In genomic region chr9:137607141-137607857, GRCh38 we compare ENCODE assay signal across 8 cellular contexts. TPM values are rescaled to one million over a fixed set of nuclear protein-coding genes. Genes with fewer than 3 reads are reported as not detected.
DNase-seq lines count a peak whose midpoint lies in the region; ATAC-seq and TF ChIP-seq lines count a peak whose summit lies in the region.

No MANE protein-coding gene starts in this region.

- intact Hi-C loops in upper lobe of right lung (cut with DNase I): no loop called here

- no peaks in the 10 kb centered on the region for H3K27me3 Mint-ChIP-seq in activated naive CD8-positive, alpha-beta T cell treated with anti-CD3 and anti-CD28 coated beads, Interleukin-2, amount 50 U/mL, for 24 hours

- H3K4me3 ChIP-seq in liver (ENCODE audit: low read depth in 1 of 3, low read length in 3 of 3): peak overlapping the region in 2 of 3 donors; percentile 5 to 80
- peak overlapping the region; percentile 67 for H3K4me3 ChIP-seq in upper lobe of right lung

- H3K4me3 Mint-ChIP-seq in activated naive CD8-positive, alpha-beta T cell treated with anti-CD3 and anti-CD28 coated beads, Interleukin-2, amount 50 U/mL, for 24 hours: peak overlapping the region; percentile 81

- H3K9me3 Mint-ChIP-seq in activated naive CD8-positive, alpha-beta T cell treated with anti-CD3 and anti-CD28 coated beads, Interleukin-2, amount 50 U/mL, for 24 hours: no peaks in the 10 kb centered on the region

- H3K9me3 ChIP-seq in liver (ENCODE audit: control insufficient read depth in 4 of 4, low read length in 3 of 4) (no peaks in the 10 kb centered on the region), upper lobe of right lung (no peaks in the 10 kb centered on the region)

- TF ChIP-seq CTCF in liver (IDR thresholded peaks at IDR 0.05; ENCODE audit: low read depth, low read length, missing input control) (no peak), upper lobe of right lung (IDR thresholded peaks at IDR 0.05) (no peak)

- H3K27ac ChIP-seq in liver (ENCODE audit: low read depth in 1 of 2, low read length in 2 of 2) (peak overlapping the region in 1 of 2 donors; percentile 87), upper lobe of right lung (peak overlapping the region; percentile 89)

- no peaks in the 10 kb centered on the region for H3K36me3 ChIP-seq in liver (ENCODE audit: control insufficient read depth in 4 of 4, insufficient read depth in 3 of 4, low read depth in 1 of 4, low read length in 3 of 4)
- no peaks in the 10 kb centered on the region for H3K36me3 ChIP-seq in upper lobe of right lung

- peak overlapping the region in 1 of 2 donors; percentile 84 for H3K9ac ChIP-seq in liver (ENCODE audit: low read depth in 1 of 2, low read length in 2 of 2)

- TF ChIP-seq RAD21 in liver (IDR thresholded peaks at IDR 0.05): no peak

- ATAC-seq in activated naive CD8-positive, alpha-beta T cell treated with anti-CD3 and anti-CD28 coated beads, Interleukin-2, amount 50 U/mL, for 24 hours: no peak
- ATAC-seq in upper lobe of right lung (no peak), HG02981 (IDR thresholded peaks at IDR 0.05; ENCODE audit: unreplicated experiment) (no peak)

- peak; percentile 29 for DNase-seq in stimulated activated CD4-positive, alpha-beta T cell treated with anti-CD3 and anti-CD28 coated beads, Interleukin-15, amount 100 ng/mL, for 24 hours
- DNase-seq in stimulated activated CD4-positive, alpha-beta T cell treated with anti-CD3 and anti-CD28 coated beads, Interleukin-2, amount 100 ng/mL, for 24 hours: no peak
- no peak for DNase-seq in activated naive CD8-positive, alpha-beta T cell treated with anti-CD3 and anti-CD28 coated beads, Interleukin-2, amount 50 U/mL, for 24 hours
- DNase-seq in upper lobe of right lung (peak; percentile 75), NCI-H187 treated with DMSO at 0.1 percent for 48 hours (lab: John Stamatoyannopoulos, UW) (no peak), SHP77 (lab: John Stamatoyannopoulos, UW) (no peak)

- H3K27me3 ChIP-seq in liver (ENCODE audit: control insufficient read depth in 4 of 4, insufficient read depth in 4 of 4, low read length in 3 of 4) (no peaks in the 10 kb centered on the region), upper lobe of right lung (no peaks in the 10 kb centered on the region)

- WGBS in liver: 65% methylated on average over 17 of the region's 17 CpGs

- no peaks in the 10 kb centered on the region for H3K36me3 Mint-ChIP-seq in activated naive CD8-positive, alpha-beta T cell treated with anti-CD3 and anti-CD28 coated beads, Interleukin-2, amount 50 U/mL, for 24 hours (ENCODE audit: low read depth)

- H3K4me1 ChIP-seq in liver (ENCODE audit: control insufficient read depth in 4 of 4, insufficient read depth in 4 of 4, low read length in 3 of 4): peaks cover 10 to 44% (median 36%) of the 10 kb centered on the region in 4 donors
- H3K4me1 ChIP-seq in upper lobe of right lung: peaks cover 51% of the 10 kb centered on the region

- peak overlapping the region; percentile 67 for H3K27ac Mint-ChIP-seq in activated naive CD8-positive, alpha-beta T cell treated with anti-CD3 and anti-CD28 coated beads, Interleukin-2, amount 50 U/mL, for 24 hours

- H3K4me1 Mint-ChIP-seq in activated naive CD8-positive, alpha-beta T cell treated with anti-CD3 and anti-CD28 coated beads, Interleukin-2, amount 50 U/mL, for 24 hours: peaks cover 27% of the 10 kb centered on the region

TF ChIP-seq in liver, 16 proteins besides CTCF, POLR2A, EP300 and RAD21:
- TF ChIP-seq FOXA2 (IDR thresholded peaks at IDR 0.05) (no peak), FOXA1 (IDR thresholded peaks at IDR 0.05) (no peak), RXRA (IDR thresholded peaks at IDR 0.05) (no peak), NR2F2 (IDR thresholded peaks at IDR 0.05) (no peak), TAF1 (conservative IDR thresholded peaks at IDR 0.05) (no peak), EGR1 (IDR thresholded peaks at IDR 0.05; ENCODE audit: low read depth in 2 of 2) (no peak), GABPA (IDR thresholded peaks at IDR 0.05 in 1 of 2, conservative IDR thresholded peaks at IDR 0.05 in 1 of 2) (no peak), HNF4A (conservative IDR thresholded peaks at IDR 0.05) (no peak), YY1 (IDR thresholded peaks at IDR 0.05) (no peak), SP1 (IDR thresholded peaks at IDR 0.05) (no peak), JUND (IDR thresholded peaks at IDR 0.05) (no peak), ZBTB33 (IDR thresholded peaks at IDR 0.05) (no peak), REST (IDR thresholded peaks at IDR 0.05) (no peak), HNF4G (IDR thresholded peaks at IDR 0.05) (no peak), MAX (IDR thresholded peaks at IDR 0.05) (no peak)
- TF ChIP-seq, protein P1, sequence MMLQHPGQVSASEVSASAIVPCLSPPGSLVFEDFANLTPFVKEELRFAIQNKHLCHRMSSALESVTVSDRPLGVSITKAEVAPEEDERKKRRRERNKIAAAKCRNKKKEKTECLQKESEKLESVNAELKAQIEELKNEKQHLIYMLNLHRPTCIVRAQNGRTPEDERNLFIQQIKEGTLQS (IDR thresholded peaks at IDR 0.05): no peak
TF ChIP-seq in liver: peak in this region for 0.

RNA-seq across cellular contexts. Expression of gene ARRDC1, which starts 1.8 kb away (rescaled TPM):
- total RNA-seq in liver (10 to 100 TPM in 1 of 2 donors, 1 to 10 TPM in 1; 9.8 to 31.6 TPM), upper lobe of right lung (69.1 TPM)
- polyA plus RNA-seq in liver: 10 to 100 TPM; 19.9 to 26.9 TPM

RNA-seq across cellular contexts. Expression of gene EHMT1, which starts 11.5 kb away (rescaled TPM):
- total RNA-seq in liver: 10 to 100 TPM; 37.5 to 48.2 TPM
- 10 to 100 TPM; 16.1 to 17.1 TPM for polyA plus RNA-seq in liver
- 82.7 TPM for total RNA-seq in upper lobe of right lung

RNA-seq across cellular contexts. Expression of gene ZMYND19, which starts 17.0 kb away (rescaled TPM):
- total RNA-seq in liver: 1 to 10 TPM; 7.0 to 7.1 TPM
- 1 to 10 TPM; 2.4 to 7.0 TPM for polyA plus RNA-seq in liver
- total RNA-seq in upper lobe of right lung: 18.3 TPM

RNA-seq across cellular contexts. Expression of gene DPH7, which starts 28.6 kb away (rescaled TPM):
- total RNA-seq in liver (10 to 100 TPM in 1 of 2 donors, 1 to 10 TPM in 1; 9.4 to 18.9 TPM), upper lobe of right lung (30.2 TPM)
- 10 to 100 TPM in 1 of 2 donors, 1 to 10 TPM in 1; 7.9 to 15.1 TPM for polyA plus RNA-seq in liver

RNA-seq across cellular contexts. Expression of gene MRPL41, which starts 55.6 kb away (rescaled TPM):
- total RNA-seq in liver (10 to 100 TPM; 31.7 to 34.4 TPM), upper lobe of right lung (41.6 TPM)
- polyA plus RNA-seq in liver: 100 to 1,000 TPM in 1 of 2 donors, 10 to 100 TPM in 1; 64.3 to 120 TPM

Comparison
In these comparisons a context has a peak if more than half of its experiments do, and no peak if none do; other contexts are left out.
1. DNase-seq: peak in stimulated activated CD4-positive, alpha-beta T cell treated with anti-CD3 and anti-CD28 coated beads, Interleukin-15, amount 100 ng/mL, for 24 hours (single experiment) and upper lobe of right lung (single experiment); none in stimulated activated CD4-positive, alpha-beta T cell treated with anti-CD3 and anti-CD28 coated beads, Interleukin-2, amount 100 ng/mL, for 24 hours (0 of 2), activated naive CD8-positive, alpha-beta T cell treated with anti-CD3 and anti-CD28 coated beads, Interleukin-2, amount 50 U/mL, for 24 hours (single experiment), NCI-H187 treated with DMSO at 0.1 percent for 48 hours (single experiment) and SHP77 (0 of 2).